In genomic region chr3:99706410-99706809, GRCh38 we compare ENCODE assay signal across 2 cellular contexts.
TF ChIP-seq lines count a peak whose summit lies in the region.

No MANE protein-coding gene starts in this region.

TF ChIP-seq in endothelial cell of umbilical vein, 7 proteins besides CTCF, POLR2A, EP300 and RAD21 (continued from another document):
- no peak for TF ChIP-seq MYC (IDR thresholded peaks at IDR 0.05; ENCODE audit: low read depth, low read length)
- no peak for TF ChIP-seq FOS (IDR thresholded peaks at IDR 0.05; ENCODE audit: borderline replicate concordance, insufficient read depth, low read length)
- TF ChIP-seq GATA2 (IDR thresholded peaks at IDR 0.05; ENCODE audit: insufficient read depth, insufficient read length, low read depth, low read length), result no peak

TF ChIP-seq in HEK293T, 16 proteins besides CTCF, POLR2A, EP300 and RAD21 (continued from another document):
- TF ChIP-seq LEF1 (IDR thresholded peaks at IDR 0.05; ENCODE audit: borderline replicate concordance) (no peak), CTBP1 (IDR thresholded peaks at IDR 0.05; ENCODE audit: borderline replicate concordance) (no peak), FOXM1 (IDR thresholded peaks at IDR 0.05; ENCODE audit: borderline replicate concordance) (no peak), L3MBTL2 (conservative IDR thresholded peaks at IDR 0.05) (no peak), FOXA1 (IDR thresholded peaks at IDR 0.05) (no peak), HDGF (IDR thresholded peaks at IDR 0.05; ENCODE audit: borderline replicate concordance) (no peak), BHLHE40 (IDR thresholded peaks at IDR 0.05; ENCODE audit: borderline replicate concordance) (no peak), ELF4 (IDR thresholded peaks at IDR 0.05) (no peak), SP1 (IDR thresholded peaks at IDR 0.05) (no peak), ARNT (IDR thresholded peaks at IDR 0.05) (no peak)
